8 cellular contexts compared by ENCODE assay signal in genomic region chr11:4626207-4627105, GRCh38. TPM values are rescaled to one million over a fixed set of nuclear protein-coding genes. Genes with fewer than 3 reads are reported as not detected.
DNase-seq lines count a peak whose midpoint lies in the region; ATAC-seq and TF ChIP-seq lines count a peak whose summit lies in the region.

No MANE protein-coding gene starts in this region.

- H3K36me3 ChIP-seq in BJ (ENCODE audit: control insufficient read depth, insufficient read depth, low read length) (no peaks in the 10 kb centered on the region), MG63 (no peaks in the 10 kb centered on the region), PC-9 (ENCODE audit: low read depth) (no peaks in the 10 kb centered on the region)

- no TSS peak for BruUV-seq in PC-9 (replicated peaks; lab: Mats Ljungman, UMichigan)

- H3K79me2 ChIP-seq in PC-9 (ENCODE audit: low read depth), result no peaks in the 10 kb centered on the region

- intact Hi-C loops in PC-9 (cut with micrococcal nuclease; ENCODE audit: unreplicated experiment), result loop anchor here (5.0 kb wide), 2 partner anchors 741 to 756 kb away; partner anchors contain the start of gene OR51M1

- no peaks in the 10 kb centered on the region for H3K4me1 ChIP-seq in PC-9 (replicated peaks; ENCODE audit: insufficient read depth)

- H3K9me3 ChIP-seq in MG63, result no peaks in the 10 kb centered on the region; the same call in 1 of the 2 replicates
- no peaks in the 10 kb centered on the region for H3K9me3 ChIP-seq in PC-9 (ENCODE audit: insufficient read depth, low read depth)

- no peaks in the 10 kb centered on the region for H4K20me1 ChIP-seq in PC-9 (ENCODE audit: insufficient read depth)

- H3K27me3 ChIP-seq in BJ (ENCODE audit: control insufficient read depth, insufficient read depth, low read length) (no peaks in the 10 kb centered on the region; the same call in none of the 2 replicates), MG63 (no peaks in the 10 kb centered on the region), PC-9 (ENCODE audit: insufficient read depth, low read depth) (peaks cover 10% of the 10 kb centered on the region)

- no peaks in the 10 kb centered on the region for H3F3A ChIP-seq in PC-9 (ENCODE audit: insufficient read depth, low read depth)

- CTCF ChIA-PET in BJ (lab: Yijun Ruan, JAX) (interaction anchor here (0.5 to 3.9 kb wide), 6 partner anchors 10 to 760 kb away, joined by 3 to 31 read pairs (median 3); partner anchors contain the start of gene OR51D1), PC-9 (lab: Charles Lee) (no interaction called here)

- POLR2A ChIA-PET in BJ (lab: Charles Lee), result no interaction called here
- POLR2A ChIA-PET in PC-9 (lab: Charles Lee; ENCODE audit: unreplicated experiment), result no interaction called here

- no peak overlapping the region for H2AFZ ChIP-seq in PC-9

- DNase-seq in BJ (ENCODE audit: low read depth), result no peak
- DNase-seq in MG63, result peak; percentile 40
- DNase-seq in PC-9, result peak; percentile 39 to 50
- DNase-seq in amniotic epithelial cell (ENCODE audit: low read depth), result peak; percentile 69
- peak; percentile 69 for DNase-seq in inferior parietal cortex (ENCODE audit: extremely low spot score)
- peak in 2 of 3 experiments; percentile 26 to 27 for DNase-seq in stimulated activated CD4-positive, alpha-beta T cell treated with anti-CD3 and anti-CD28 coated beads, TNF-alpha, amount 100 ng/mL, for 24 hours (ENCODE audit: low read depth in 3 of 3)
- DNase-seq in central memory CD4-positive, alpha-beta T cell, result no peak

- no peak overlapping the region for H3K4me2 ChIP-seq in PC-9

- H3K4me3 ChIP-seq in BJ (ENCODE audit: low read depth, low read length), result no peak overlapping the region
- no peak overlapping the region for H3K4me3 ChIP-seq in MG63
- no peak overlapping the region for H3K4me3 ChIP-seq in PC-9

- TF ChIP-seq CTCF in BJ (IDR thresholded peaks at IDR 0.05; ENCODE audit: insufficient read depth, low read depth, low read length) (peak; percentile 57), PC-9 (conservative IDR thresholded peaks at IDR 0.05) (peak; percentile 80)

- H3K27ac ChIP-seq in PC-9, result no peak overlapping the region

- peak; percentile 69 for ATAC-seq in GM18870 (IDR thresholded peaks at IDR 0.05; ENCODE audit: unreplicated experiment)

- no peaks in the 10 kb centered on the region for H3K9me2 ChIP-seq in PC-9 (ENCODE audit: insufficient read depth)

RNA-seq across cellular contexts. Expression of gene OR51D1, which starts 10.8 kb away (rescaled TPM):
- polyA plus RNA-seq in BJ (2011; rRNA removed), result not detected in 2 replicates
- polyA minus RNA-seq in BJ (2011; rRNA and poly(A)+ RNA removed), result not detected in 2 replicates
- not detected in 2 replicates for total RNA-seq in MG63 (2014; rRNA removed; shearing (Covaris generic); ENCODE audit: low replicate concordance)
- not detected in 2 replicates for total RNA-seq in PC-9 (2021)

RNA-seq across cellular contexts. Expression of gene OR51E1, which starts 17.3 kb away (rescaled TPM):
- polyA plus RNA-seq in BJ (2011; rRNA removed), result not detected in 2 replicates
- not detected in 2 replicates for polyA minus RNA-seq in BJ (2011; rRNA and poly(A)+ RNA removed)
- total RNA-seq in MG63 (2014; rRNA removed; shearing (Covaris generic); ENCODE audit: low replicate concordance), result not detected in 2 replicates
- total RNA-seq in PC-9 (2021), result not detected in 2 replicates

RNA-seq across cellular contexts. Expression of gene TRIM68, which starts 18.4 kb away (rescaled TPM):
- polyA plus RNA-seq in BJ (2011; rRNA removed), result 6.2 and 6.5 TPM in 2 replicates
- 4.1 and 5.1 TPM in 2 replicates for polyA minus RNA-seq in BJ (2011; rRNA and poly(A)+ RNA removed)
- 6.2 and 9.9 TPM in 2 replicates for total RNA-seq in MG63 (2014; rRNA removed; shearing (Covaris generic); ENCODE audit: low replicate concordance)
- total RNA-seq in PC-9 (2021), result 4.6 and 6.5 TPM in 2 replicates

RNA-seq across cellular contexts. Expression of gene OR52I1, which starts 32.6 kb away (rescaled TPM):
- polyA plus RNA-seq in BJ (2011; rRNA removed), result not detected in 2 replicates
- polyA minus RNA-seq in BJ (2011; rRNA and poly(A)+ RNA removed), result not detected in 2 replicates
- total RNA-seq in MG63 (2014; rRNA removed; shearing (Covaris generic); ENCODE audit: low replicate concordance), result not detected in 2 replicates
- total RNA-seq in PC-9 (2021), result 0.15 TPM in 1 of 2 replicates, not detected in the other

RNA-seq across cellular contexts. Expression of gene OR52I2, which starts 44.9 kb away (rescaled TPM):
- polyA plus RNA-seq in BJ (2011; rRNA removed), result not detected in 2 replicates
- not detected in 2 replicates for polyA minus RNA-seq in BJ (2011; rRNA and poly(A)+ RNA removed)
- total RNA-seq in MG63 (2014; rRNA removed; shearing (Covaris generic); ENCODE audit: low replicate concordance), result not detected in 2 replicates
- total RNA-seq in PC-9 (2021), result not detected in 2 replicates

Comparison
In these comparisons a context has a peak if more than half of its experiments do, and no peak if none do; other contexts are left out.
1. DNase-seq: peak in MG63 (single experiment), PC-9 (2 of 2), amniotic epithelial cell (single experiment), inferior parietal cortex (single experiment) and stimulated activated CD4-positive, alpha-beta T cell treated with anti-CD3 and anti-CD28 coated beads, TNF-alpha, amount 100 ng/mL, for 24 hours (2 of 3); none in BJ (single experiment) and central memory CD4-positive, alpha-beta T cell (single experiment).